In genomic region chr1:230376296-230376695, GRCh38 we compare ENCODE assay signal across 11 cellular contexts. TPM values are rescaled to one million over a fixed set of nuclear protein-coding genes. Genes with fewer than 3 reads are reported as not detected.
"Had no signal": no experiment of that assay in that cellular context is flagged by ENCODE, and none has a peak within 500 bp of the region (broad histone marks: within the 10 kb centered on the region; RNA-seq: fewer than 3 reads in every experiment).

No MANE protein-coding gene starts in this region.

- H3K4me3 ChIP-seq: gastroesophageal sphincter, upper lobe of right lung had no signal

- ATAC-seq: activated CD4-positive, alpha-beta T cell treated with anti-CD3 and anti-CD28 coated beads for 36 hours; activated CD8-positive, alpha-beta memory T cell treated with anti-CD3 and anti-CD28 coated beads, Interleukin-2, amount 10 ng/mL, durations not matched to agents 7 days and 5 days; gastroesophageal sphincter; left lobe of liver; natural killer cell treated with Interleukin-12 subunit alpha and Interleukin-12 subunit beta and Interleukin-15 and Interleukin-18, amount 100 ng/mL, for 72 hours; stimulated activated naive B cell treated with anti-CD40 and anti-IgM and Interleukin-4, amounts not matched to agents 10 μg/mL and 1 μg/mL and 100 μg/mL, for 72 hours; T-helper 17 cell; upper lobe of right lung had no signal

- H3K27ac ChIP-seq: gastroesophageal sphincter, upper lobe of right lung had no signal

- H3K36me3 ChIP-seq: gastroesophageal sphincter, upper lobe of right lung had no signal

- DNase-seq: activated CD4-positive, alpha-beta memory T cell treated with anti-CD3 and anti-CD28 coated beads for 36 hours; activated CD4-positive, alpha-beta T cell treated with anti-CD3 and anti-CD28 coated beads for 36 hours; activated CD8-positive, alpha-beta memory T cell treated with anti-CD3 and anti-CD28 coated beads, Interleukin-2, amount 10 ng/mL, durations not matched to agents 7 days and 5 days; activated naive CD4-positive, alpha-beta T cell treated with anti-CD3 and anti-CD28 coated beads, Interleukin-2, amount 10 ng/mL, durations not matched to agents 7 days and 5 days; activated T-cell treated with anti-CD3 and anti-CD28 coated beads, Interleukin-2, amount 50 U/mL, for 1 hour; stimulated activated naive B cell treated with anti-CD40 and anti-IgM and Interleukin-4, amounts not matched to agents 10 μg/mL and 1 μg/mL and 100 μg/mL, for 72 hours; T-helper 17 cell; upper lobe of right lung had no signal

- H3K27me3 ChIP-seq: gastroesophageal sphincter, upper lobe of right lung had no signal

- H3K4me1 ChIP-seq: gastroesophageal sphincter had no signal

- H3K9me3 ChIP-seq: upper lobe of right lung had no signal

RNA-seq across cellular contexts. Expression of gene PGBD5, which starts 49.8 kb away (rescaled TPM):
- total RNA-seq: activated CD8-positive, alpha-beta memory T cell treated with anti-CD3 and anti-CD28 coated beads, Interleukin-2, amount 10 ng/mL, durations not matched to agents 7 days and 5 days; T-helper 17 cell had no signal
